ENCODE assay signal across 1 cellular context in genomic region chr19:35380450-35381124, GRCh38.
TF ChIP-seq lines count a peak whose summit lies in the region.

No MANE protein-coding gene starts in this region.

TF ChIP-seq in K562, 482 proteins besides CTCF, POLR2A, EP300 and RAD21 (continued from another document and continues in another):
- TF ChIP-seq ZNF445 (CRISPR knock-in tag; IDR thresholded peaks at IDR 0.05; ENCODE audit: low read depth) (no peak), MYBL2 (IDR thresholded peaks at IDR 0.05; ENCODE audit: low read depth) (no peak; the same call in 1 of the 2 replicates), MYBL2 (CRISPR knock-in tag; IDR thresholded peaks at IDR 0.05; ENCODE audit: borderline replicate concordance) (no peak), PRMT5 (CRISPR knock-in tag; IDR thresholded peaks at IDR 0.05) (no peak), PPARD (CRISPR knock-in tag; IDR thresholded peaks at IDR 0.05) (no peak), ZC3H11A (IDR thresholded peaks at IDR 0.05; ENCODE audit: low read depth, low read length) (no peak), RBM22 (IDR thresholded peaks at IDR 0.05; ENCODE audit: low read depth, low read length, poor library complexity, severe bottlenecking) (no peak), ETS2 (tag; IDR thresholded peaks at IDR 0.05; ENCODE audit: borderline replicate concordance, poor library complexity, severe bottlenecking) (no peak), PHB (CRISPR knock-in tag; IDR thresholded peaks at IDR 0.05) (no peak), MAFF (IDR thresholded peaks at IDR 0.05; ENCODE audit: low read length) (peak; percentile 2; the same call in 1 of the 2 replicates), TFAM (CRISPR knock-in tag; conservative IDR thresholded peaks at IDR 0.05) (no peak), PCBP2 (IDR thresholded peaks at IDR 0.05; ENCODE audit: low read depth, low read length, poor library complexity, severe bottlenecking) (no peak), RBFOX2 (IDR thresholded peaks at IDR 0.05; ENCODE audit: low read depth, low read length) (no peak), ZNF324 (CRISPR knock-in tag; IDR thresholded peaks at IDR 0.05) (no peak), NFATC3 (IDR thresholded peaks at IDR 0.05) (no peak; the same call in 1 of the 2 replicates), ATF4 (CRISPR knock-in tag; IDR thresholded peaks at IDR 0.05) (no peak; the same call in 1 of the 2 replicates), MTA3 (IDR thresholded peaks at IDR 0.05; ENCODE audit: borderline replicate concordance) (peak; percentile 52; the same call in 1 of the 2 replicates), ZBTB34 (CRISPR knock-in tag; IDR thresholded peaks at IDR 0.05) (no peak), EGR1 (conservative IDR thresholded peaks at IDR 0.05) (peak; percentile 46), ZNF431 (CRISPR knock-in tag; IDR thresholded peaks at IDR 0.05) (peak; percentile 89), ZNF707 (CRISPR knock-in tag; conservative IDR thresholded peaks at IDR 0.05) (no peak), MAZ (CRISPR knock-in tag; conservative IDR thresholded peaks at IDR 0.05 in 1 of 2, IDR thresholded peaks at IDR 0.05 in 1 of 2) (peak; percentile 46 to 67; a peak in 2 of 4 replicates), ESRRA (IDR thresholded peaks at IDR 0.05; ENCODE audit: borderline replicate concordance, low read depth) (peak; percentile 52; the same call in 1 of the 2 replicates), EHMT2 (IDR thresholded peaks at IDR 0.05) (no peak), IRF2 (CRISPR knock-in tag; IDR thresholded peaks at IDR 0.05) (no peak), ZNF586 (CRISPR knock-in tag; conservative IDR thresholded peaks at IDR 0.05) (no peak), ESRRB (CRISPR knock-in tag; IDR thresholded peaks at IDR 0.05; ENCODE audit: borderline replicate concordance) (no peak), TARDBP (IDR thresholded peaks at IDR 0.05) (no peak), SAP30 (IDR thresholded peaks at IDR 0.05; ENCODE audit: borderline replicate concordance, insufficient read depth, low read depth, low read length, poor library complexity, severe bottlenecking) (no peak), CREB5 (CRISPR knock-in tag; IDR thresholded peaks at IDR 0.05) (no peak), ZC3H4 (CRISPR knock-in tag; IDR thresholded peaks at IDR 0.05; ENCODE audit: borderline replicate concordance) (no peak), PHF21A (IDR thresholded peaks at IDR 0.05; ENCODE audit: borderline replicate concordance, low read depth) (no peak), SRSF1 (IDR thresholded peaks at IDR 0.05; ENCODE audit: low read depth, low read length) (no peak), ZNF354B (CRISPR knock-in tag; IDR thresholded peaks at IDR 0.05) (peak; percentile 31; the same call in 1 of the 2 replicates), ZNF609 (CRISPR knock-in tag; IDR thresholded peaks at IDR 0.05; ENCODE audit: borderline replicate concordance) (no peak), WHSC1 (IDR thresholded peaks at IDR 0.05; ENCODE audit: low read length) (no peak), ZNF175 (CRISPR knock-in tag; IDR thresholded peaks at IDR 0.05; ENCODE audit: low read depth) (no peak), EZH2 (IDR thresholded peaks at IDR 0.05; ENCODE audit: borderline replicate concordance, low read depth, low read length) (no peak), ZNF695 (CRISPR knock-in tag; IDR thresholded peaks at IDR 0.05) (no peak), ZNF592 (IDR thresholded peaks at IDR 0.05) (peak; percentile 86), FOXM1 (IDR thresholded peaks at IDR 0.05; ENCODE audit: low read depth) (peak; percentile 84), FOXM1 (CRISPR knock-in tag; IDR thresholded peaks at IDR 0.05; ENCODE audit: low read depth) (no peak), KAT8 (IDR thresholded peaks at IDR 0.05; ENCODE audit: low read depth) (no peak), RCOR1 (IDR thresholded peaks at IDR 0.05; ENCODE audit: borderline replicate concordance in 1 of 2, low read depth in 2 of 2, low read length in 2 of 2) (peak; percentile 85 to 96; a peak in 3 of 4 replicates), ZNF644 (tag; IDR thresholded peaks at IDR 0.05; ENCODE audit: low read depth) (peak; percentile 82; the same call in 1 of the 2 replicates), ZSCAN29 (IDR thresholded peaks at IDR 0.05) (no peak), ATF7 (IDR thresholded peaks at IDR 0.05) (peak; percentile 73), RBM17 (IDR thresholded peaks at IDR 0.05; ENCODE audit: borderline replicate concordance, low read depth, low read length) (no peak), ILF3 (IDR thresholded peaks at IDR 0.05; ENCODE audit: borderline replicate concordance) (no peak), LCOR (CRISPR knock-in tag; IDR thresholded peaks at IDR 0.05) (no peak), PRPF4 (IDR thresholded peaks at IDR 0.05; ENCODE audit: insufficient read depth, low read depth, low read length, poor library complexity, severe bottlenecking) (no peak), FOXK1 (CRISPR knock-in tag; IDR thresholded peaks at IDR 0.05; ENCODE audit: borderline replicate concordance) (no peak), USF2 (CRISPR knock-in tag; IDR thresholded peaks at IDR 0.05) (no peak), MAFK (IDR thresholded peaks at IDR 0.05; ENCODE audit: low read length) (0 out of 2 replicates have a peak, but pooled peaks have one; percentile 13), PRDM10 (IDR thresholded peaks at IDR 0.05; ENCODE audit: partially characterized antibody) (peak; percentile 30), CHD1 (IDR thresholded peaks at IDR 0.05; ENCODE audit: low read length) (no peak), TCF3 (CRISPR knock-in tag; IDR thresholded peaks at IDR 0.05) (peak; percentile 95)
